In the genomic region with DNA sequence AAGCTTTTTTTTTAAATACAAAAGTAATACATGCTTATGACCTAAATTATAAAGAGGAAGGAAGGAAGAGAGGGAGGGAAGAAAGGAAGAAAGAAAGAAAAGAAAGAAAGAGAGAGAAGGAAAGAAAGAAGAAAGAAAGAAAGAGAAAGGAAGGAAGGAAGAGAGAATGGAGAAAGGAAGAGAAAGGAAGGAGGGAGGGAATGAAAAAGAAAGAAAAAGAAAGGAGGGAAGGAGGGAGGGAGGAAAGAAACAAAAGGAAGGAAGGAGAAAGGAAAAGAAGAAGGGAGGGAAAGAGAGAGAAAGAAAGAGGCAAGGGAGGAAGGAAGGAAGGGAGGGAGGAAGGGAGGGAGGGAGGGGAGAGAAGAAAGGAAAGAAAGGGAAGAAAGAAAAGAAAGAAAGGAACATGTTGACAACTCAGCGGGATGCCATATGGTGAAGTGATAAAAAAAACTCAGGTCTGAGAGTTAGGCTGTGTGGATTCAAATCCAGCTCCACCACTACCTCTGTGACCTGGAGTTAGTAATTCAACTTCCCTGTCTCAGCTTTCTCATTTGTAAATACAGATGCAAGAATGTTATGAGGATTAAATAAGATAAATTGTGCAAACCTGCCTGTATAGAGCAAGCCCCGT, we compare ENCODE assay signal across 22 cellular contexts.
"Had no signal": no experiment of that assay in that cellular context is flagged by ENCODE, and none has a peak within 500 bp of the region (broad histone marks: within the 10 kb centered on the region; RNA-seq: fewer than 3 reads in every experiment).

No MANE protein-coding gene starts in this region.

- H3K36me3 ChIP-seq: heart right ventricle, lower lobe of right lung, thyroid gland had no signal

- H3K27ac ChIP-seq: heart right ventricle, lower lobe of right lung, thyroid gland had no signal

- H3K27me3 Mint-ChIP-seq: activated CD8-positive, alpha-beta T cell treated with anti-CD3 and anti-CD28 coated beads for 36 hours; dendritic cell treated with granulocyte-macrophage colony-stimulating factor and Interleukin-4, amounts not matched to agents 40 ng/mL and 50 ng/mL, for 4 days; naive B cell had no signal

- DNase-seq: activated CD4-positive, alpha-beta T cell treated with anti-CD3 and anti-CD28 coated beads, Interleukin-2, amount 10 ng/mL, durations not matched to agents 7 days and 5 days; activated CD4-positive, CD25-positive, alpha-beta regulatory T cell treated with anti-CD3 and anti-CD28 coated beads, Interleukin-2, amount 50 U/mL, for 72 hours; activated CD8-positive, alpha-beta memory T cell treated with anti-CD3 and anti-CD28 coated beads, Interleukin-2, amount 10 ng/mL, durations not matched to agents 7 days and 5 days; activated CD8-positive, alpha-beta T cell treated with anti-CD3 and anti-CD28 coated beads for 36 hours; activated T-cell treated with anti-CD3 and anti-CD28 coated beads for 4 hours; aorta; effector CD4-positive, alpha-beta T cell; heart right ventricle; lower lobe of right lung; naive B cell; occipital lobe; small intestine; stimulated activated CD4-positive, alpha-beta T cell treated with anti-CD3 and anti-CD28 coated beads, Interleukin-15, amount 100 ng/mL, for 24 hours; stimulated activated naive CD4-positive, alpha-beta T cell; T-helper 17 cell; thyroid gland had no signal

- H3K4me3 ChIP-seq: heart right ventricle, lower lobe of right lung, thyroid gland had no signal

- H3K9me3 ChIP-seq: heart right ventricle, lower lobe of right lung, thyroid gland had no signal

- H3K36me3 Mint-ChIP-seq: activated CD8-positive, alpha-beta memory T cell treated with anti-CD3 and anti-CD28 coated beads, Interleukin-2, amount 10 ng/mL, durations not matched to agents 7 days and 5 days; brain; naive B cell had no signal

- ATAC-seq: activated CD8-positive, alpha-beta memory T cell treated with anti-CD3 and anti-CD28 coated beads, Interleukin-2, amount 10 ng/mL, durations not matched to agents 7 days and 5 days; activated CD8-positive, alpha-beta T cell treated with anti-CD3 and anti-CD28 coated beads for 36 hours; activated naive CD4-positive, alpha-beta T cell treated with anti-CD3 and anti-CD28 coated beads, Interleukin-2, amount 50 U/mL, for 72 hours; heart right ventricle; lower lobe of right lung; sciatic nerve; T-helper 17 cell had no signal

- H3K27me3 ChIP-seq: heart right ventricle, thyroid gland had no signal

- H3K4me3 Mint-ChIP-seq: activated CD4-positive, alpha-beta T cell treated with anti-CD3 and anti-CD28 coated beads, Interleukin-2, amount 10 ng/mL, durations not matched to agents 7 days and 5 days; activated CD8-positive, alpha-beta memory T cell treated with anti-CD3 and anti-CD28 coated beads, Interleukin-2, amount 10 ng/mL, durations not matched to agents 7 days and 5 days; activated CD8-positive, alpha-beta T cell treated with anti-CD3 and anti-CD28 coated beads for 36 hours; brain; dendritic cell treated with granulocyte-macrophage colony-stimulating factor and Interleukin-4, amounts not matched to agents 40 ng/mL and 50 ng/mL, for 4 days had no signal

- H3K4me1 ChIP-seq: lower lobe of right lung, thyroid gland had no signal

- H3K9me3 Mint-ChIP-seq: activated CD4-positive, alpha-beta T cell treated with anti-CD3 and anti-CD28 coated beads, Interleukin-2, amount 10 ng/mL, durations not matched to agents 7 days and 5 days; activated CD8-positive, alpha-beta T cell treated with anti-CD3 and anti-CD28 coated beads for 36 hours; activated naive CD4-positive, alpha-beta T cell treated with anti-CD3 and anti-CD28 coated beads, Interleukin-2, amount 50 U/mL, for 72 hours; brain; dendritic cell treated with granulocyte-macrophage colony-stimulating factor and Interleukin-4, amounts not matched to agents 40 ng/mL and 50 ng/mL, for 4 days; naive B cell had no signal

- H3K4me1 Mint-ChIP-seq: brain had no signal

- FAIRE-seq: endometrium, keratinocyte, small intestine had no signal

- H3K27ac Mint-ChIP-seq: activated CD4-positive, alpha-beta T cell treated with anti-CD3 and anti-CD28 coated beads, Interleukin-2, amount 10 ng/mL, durations not matched to agents 7 days and 5 days; activated CD8-positive, alpha-beta memory T cell treated with anti-CD3 and anti-CD28 coated beads, Interleukin-2, amount 10 ng/mL, durations not matched to agents 7 days and 5 days; activated CD8-positive, alpha-beta T cell treated with anti-CD3 and anti-CD28 coated beads for 36 hours; activated naive CD4-positive, alpha-beta T cell treated with anti-CD3 and anti-CD28 coated beads, Interleukin-2, amount 50 U/mL, for 72 hours; brain; dendritic cell treated with granulocyte-macrophage colony-stimulating factor and Interleukin-4, amounts not matched to agents 40 ng/mL and 50 ng/mL, for 4 days; T-helper 17 cell had no signal
